24 cellular contexts compared by ENCODE assay signal in genomic region chr2:221342388-221342787, GRCh38.
"Had no signal": no experiment of that assay in that cellular context is flagged by ENCODE, and none has a peak within 500 bp of the region (broad histone marks: within the 10 kb centered on the region; RNA-seq: fewer than 3 reads in every experiment).

No MANE protein-coding gene starts in this region.

- H3K36me3 Mint-ChIP-seq: stimulated activated effector memory CD8-positive, alpha-beta T cell treated with anti-CD3 and anti-CD28 coated beads, Interleukin-12 subunit alpha, Interleukin-12 subunit beta, amount 100 ng/mL, for 72 hours; stimulated activated memory B cell treated with anti-CD40 and anti-IgM and Interleukin-4, amounts not matched to agents 10 μg/mL and 1 μg/mL and 100 μg/mL, for 72 hours; stimulated activated naive B cell treated with anti-CD40 and anti-IgM and Interleukin-4, amounts not matched to agents 10 μg/mL and 1 μg/mL and 100 μg/mL, for 72 hours; type B pancreatic cell had no signal

- H3K4me3 Mint-ChIP-seq: stimulated activated effector memory CD8-positive, alpha-beta T cell treated with anti-CD3 and anti-CD28 coated beads, Interleukin-12 subunit alpha, Interleukin-12 subunit beta, amount 100 ng/mL, for 72 hours; stimulated activated memory B cell treated with anti-CD40 and anti-IgM and Interleukin-4, amounts not matched to agents 10 μg/mL and 1 μg/mL and 100 μg/mL, for 72 hours; stimulated activated naive B cell treated with anti-CD40 and anti-IgM and Interleukin-4, amounts not matched to agents 10 μg/mL and 1 μg/mL and 100 μg/mL, for 72 hours; stimulated activated naive CD8-positive, alpha-beta T cell treated with anti-CD3 and anti-CD28 coated beads, Interleukin-15, amount 100 ng/mL, for 72 hours; stimulated activated naive CD8-positive, alpha-beta T cell treated with anti-CD3 and anti-CD28 coated beads, Interleukin-15, Interleukin-2, amounts not matched to agents 100 ng/mL and 50 ng/mL, for 24 hours; type B pancreatic cell had no signal

- H3K4me1 Mint-ChIP-seq: stimulated activated effector memory CD8-positive, alpha-beta T cell treated with anti-CD3 and anti-CD28 coated beads, Interleukin-12 subunit alpha, Interleukin-12 subunit beta, amount 100 ng/mL, for 72 hours; stimulated activated memory B cell treated with anti-CD40 and anti-IgM and Interleukin-4, amounts not matched to agents 10 μg/mL and 1 μg/mL and 100 μg/mL, for 72 hours; stimulated activated naive B cell treated with anti-CD40 and anti-IgM and Interleukin-4, amounts not matched to agents 10 μg/mL and 1 μg/mL and 100 μg/mL, for 72 hours; stimulated activated naive CD8-positive, alpha-beta T cell treated with anti-CD3 and anti-CD28 coated beads, Interleukin-15, amount 100 ng/mL, for 72 hours had no signal

- H3K27ac Mint-ChIP-seq: stimulated activated effector memory CD8-positive, alpha-beta T cell treated with anti-CD3 and anti-CD28 coated beads, Interleukin-12 subunit alpha, Interleukin-12 subunit beta, amount 100 ng/mL, for 72 hours; stimulated activated memory B cell treated with anti-CD40 and anti-IgM and Interleukin-4, amounts not matched to agents 10 μg/mL and 1 μg/mL and 100 μg/mL, for 72 hours; stimulated activated naive B cell treated with anti-CD40 and anti-IgM and Interleukin-4, amounts not matched to agents 10 μg/mL and 1 μg/mL and 100 μg/mL, for 72 hours; stimulated activated naive CD8-positive, alpha-beta T cell treated with anti-CD3 and anti-CD28 coated beads, Interleukin-15, amount 100 ng/mL, for 72 hours; stimulated activated naive CD8-positive, alpha-beta T cell treated with anti-CD3 and anti-CD28 coated beads, Interleukin-15, Interleukin-2, amounts not matched to agents 100 ng/mL and 50 ng/mL, for 24 hours; type B pancreatic cell had no signal

- H3K9me3 Mint-ChIP-seq: stimulated activated effector memory CD8-positive, alpha-beta T cell treated with anti-CD3 and anti-CD28 coated beads, Interleukin-12 subunit alpha, Interleukin-12 subunit beta, amount 100 ng/mL, for 72 hours; stimulated activated naive CD8-positive, alpha-beta T cell treated with anti-CD3 and anti-CD28 coated beads, Interleukin-15, Interleukin-2, amounts not matched to agents 100 ng/mL and 50 ng/mL, for 24 hours had no signal

- DNase-seq: stimulated activated CD4-positive, alpha-beta T cell treated with anti-CD3 and anti-CD28 coated beads, Interleukin-2, amount 100 ng/mL, for 48 hours; stimulated activated CD4-positive, alpha-beta T cell treated with anti-CD3 and anti-CD28 coated beads, Interleukin-4, amount 100 ng/mL, for 1 hour; stimulated activated CD4-positive, alpha-beta T cell treated with anti-CD3 and anti-CD28 coated beads, Interleukin-4, amount 100 ng/mL, for 24 hours; stimulated activated CD4-positive, alpha-beta T cell treated with anti-CD3 and anti-CD28 coated beads, Interleukin-4, amount 100 ng/mL, for 4 hours; stimulated activated CD8-positive, alpha-beta memory T cell treated with anti-CD3 and anti-CD28 coated beads, Interleukin-4, amount 100 ng/mL, for 48 hours; stimulated activated naive B cell treated with anti-CD40 and anti-IgM and Interleukin-4, amounts not matched to agents 10 μg/mL and 1 μg/mL and 100 μg/mL, for 72 hours; stimulated activated naive CD4-positive, alpha-beta T cell; stimulated activated naive CD4-positive, alpha-beta T cell treated with Interleukin-2 at 50 U/mL for 16 hours; stimulated activated naive CD8-positive, alpha-beta T cell treated with anti-CD3 and anti-CD28 coated beads, Interleukin-15, amount 100 ng/mL, for 72 hours; stimulated activated naive CD8-positive, alpha-beta T cell treated with anti-CD3 and anti-CD28 coated beads, Interleukin-15, Interleukin-2, amounts not matched to agents 100 U/mL and 50 U/mL, for 24 hours; stomach; substantia nigra; testis; thyroid gland; tibial artery; transverse colon; trophoblast cell; upper lobe of left lung; upper lobe of right lung; uterus had no signal

- H3K27me3 Mint-ChIP-seq: stimulated activated naive CD8-positive, alpha-beta T cell treated with anti-CD3 and anti-CD28 coated beads, Interleukin-15, amount 100 ng/mL, for 72 hours; type B pancreatic cell had no signal

- ATAC-seq: stimulated activated effector memory CD8-positive, alpha-beta T cell treated with anti-CD3 and anti-CD28 coated beads, Interleukin-12 subunit alpha, Interleukin-12 subunit beta, amount 100 ng/mL, for 72 hours; stimulated activated memory B cell treated with anti-CD40 and anti-IgM and Interleukin-4, amounts not matched to agents 10 μg/mL and 1 μg/mL and 100 μg/mL, for 72 hours; stimulated activated naive B cell treated with anti-CD40 and anti-IgM and Interleukin-4, amounts not matched to agents 10 μg/mL and 1 μg/mL and 100 μg/mL, for 72 hours; stimulated activated naive CD8-positive, alpha-beta T cell treated with anti-CD3 and anti-CD28 coated beads, Interleukin-15, amount 100 ng/mL, for 72 hours; stimulated activated naive CD8-positive, alpha-beta T cell treated with anti-CD3 and anti-CD28 coated beads, Interleukin-15, Interleukin-2, amounts not matched to agents 100 U/mL and 50 U/mL, for 24 hours; upper lobe of right lung had no signal
